Comparison of ENCODE assay signal across 8 cellular contexts in genomic region chr2:46230115-46230571, GRCh38.
A peak's percentile ranks its signal among the peaks of the same experiment; 100 is the strongest.
DNase-seq lines count a peak whose midpoint lies in the region; ATAC-seq, FAIRE-seq and TF ChIP-seq lines count a peak whose summit lies in the region.

No MANE protein-coding gene starts in this region.

- no peaks in the 10 kb centered on the region for H3K9me1 ChIP-seq in keratinocyte (ENCODE audit: control insufficient read depth, extremely low read depth, insufficient read depth, low read length)

- H3K4me3 ChIP-seq in keratinocyte (ENCODE audit: control insufficient read depth in 2 of 3, extremely low read depth in 1 of 3, insufficient read depth in 2 of 3, low read depth in 1 of 3, low read length in 3 of 3), result no peak overlapping the region

- H3K4me1 ChIP-seq in keratinocyte (ENCODE audit: control insufficient read depth, extremely low read depth, insufficient read depth, low read length), result peaks cover 1% of the 10 kb centered on the region

- peaks cover 21% of the 10 kb centered on the region for H3K27me3 Mint-ChIP-seq in T-helper 2 cell treated with Interferon-gamma antibody and Interleukin-4, amounts not matched to agents 5 μg/mL and 100 μg/mL, for 36 hours (ENCODE audit: low read depth)

- no peak overlapping the region for H3K4me2 ChIP-seq in keratinocyte (ENCODE audit: control insufficient read depth, extremely low read depth, insufficient read depth, low read depth, low read length)

- no peaks in the 10 kb centered on the region for H3K27me3 ChIP-seq in keratinocyte (ENCODE audit: control insufficient read depth, extremely low read depth, insufficient read depth, low read length)

- H3K9me3 ChIP-seq in keratinocyte (ENCODE audit: control insufficient read depth, low read depth, low read length), result no peaks in the 10 kb centered on the region

- no peaks in the 10 kb centered on the region for H4K20me1 ChIP-seq in keratinocyte (ENCODE audit: control insufficient read depth, extremely low read depth, insufficient read depth, low read length)

- peak; percentile 18 for DNase-seq in stimulated activated CD4-positive, alpha-beta T cell treated with anti-CD3 and anti-CD28 coated beads, Interleukin-15, amount 100 ng/mL, for 24 hours
- DNase-seq in stimulated activated CD4-positive, alpha-beta T cell treated with anti-CD3 and anti-CD28 coated beads, Interleukin-1b, Interleukin-23, amount 100 ng/mL, for 48 hours, result no peak
- no peak for DNase-seq in T-helper 2 cell treated with Interferon-gamma antibody and Interleukin-4, amounts not matched to agents 5 μg/mL and 100 μg/mL, for 36 hours (ENCODE audit: low spot score)
- DNase-seq in keratinocyte (ENCODE audit: low read depth, low spot score), result no peak
- no peak for DNase-seq in NK-92 treated with Interleukin-12 subunit alpha and Interleukin-12 subunit beta, amount 100 ng/mL, for 24 hours (lab: John Stamatoyannopoulos, UW)
- DNase-seq in NCI-H510A (lab: John Stamatoyannopoulos, UW), result no peak

- peaks cover 21% of the 10 kb centered on the region for H3K4me1 Mint-ChIP-seq in T-helper 2 cell treated with Interferon-gamma antibody and Interleukin-4, amounts not matched to agents 5 μg/mL and 100 μg/mL, for 36 hours (ENCODE audit: low read depth)

- peak in 2 of 3 experiments; percentile 52 to 54 for TF ChIP-seq CTCF in keratinocyte (optimal IDR thresholded peaks at IDR 0.05 in 1 of 3, IDR thresholded peaks at IDR 0.05 in 1 of 3, conservative IDR thresholded peaks at IDR 0.05 in 1 of 3; ENCODE audit: extremely low read depth in 1 of 3, insufficient read depth in 2 of 3, low read length in 3 of 3)

- H3K9me3 Mint-ChIP-seq in T-helper 2 cell treated with Interferon-gamma antibody and Interleukin-4, amounts not matched to agents 5 μg/mL and 100 μg/mL, for 36 hours, result peaks cover 1% of the 10 kb centered on the region

- H2AFZ ChIP-seq in keratinocyte (ENCODE audit: control insufficient read depth, low read length), result no peak overlapping the region

- no peaks in the 10 kb centered on the region for H3K36me3 ChIP-seq in keratinocyte (ENCODE audit: control insufficient read depth in 2 of 2, extremely low read depth in 1 of 2, insufficient read depth in 2 of 2, low read length in 2 of 2)

- no peak for FAIRE-seq in keratinocyte (lab: Jason Lieb, UNC)

- dilution Hi-C loops in keratinocyte (cut with MboI; ENCODE audit: extremely low pct_ligation_motif_present, low sequenced_read_pairs), result no loop called here

- H3K4me3 Mint-ChIP-seq in T-helper 2 cell treated with Interferon-gamma antibody and Interleukin-4, amounts not matched to agents 5 μg/mL and 100 μg/mL, for 36 hours, result peak overlapping the region; percentile 55

- ATAC-seq in HG03060 (IDR thresholded peaks at IDR 0.05; ENCODE audit: low read depth, unreplicated experiment) (peak; percentile 42), GM21526 (IDR thresholded peaks at IDR 0.05; ENCODE audit: low FRiP score, unreplicated experiment) (no peak)

- H3K79me2 ChIP-seq in keratinocyte (ENCODE audit: control insufficient read depth, insufficient read depth, low read length), result no peaks in the 10 kb centered on the region

- H3K9ac ChIP-seq in keratinocyte (ENCODE audit: control insufficient read depth, extremely low read depth, insufficient read depth, low read length), result no peak overlapping the region

- H3K27ac ChIP-seq in keratinocyte (ENCODE audit: control insufficient read depth, insufficient read depth, low read length), result no peak overlapping the region

- H3K27ac Mint-ChIP-seq in T-helper 2 cell treated with Interferon-gamma antibody and Interleukin-4, amounts not matched to agents 5 μg/mL and 100 μg/mL, for 36 hours, result peak overlapping the region; percentile 90

- no peaks in the 10 kb centered on the region for H3K36me3 Mint-ChIP-seq in T-helper 2 cell treated with Interferon-gamma antibody and Interleukin-4, amounts not matched to agents 5 μg/mL and 100 μg/mL, for 36 hours (ENCODE audit: low read depth)
